Comparison of ENCODE assay signal across 1 cellular context in the genomic region with DNA sequence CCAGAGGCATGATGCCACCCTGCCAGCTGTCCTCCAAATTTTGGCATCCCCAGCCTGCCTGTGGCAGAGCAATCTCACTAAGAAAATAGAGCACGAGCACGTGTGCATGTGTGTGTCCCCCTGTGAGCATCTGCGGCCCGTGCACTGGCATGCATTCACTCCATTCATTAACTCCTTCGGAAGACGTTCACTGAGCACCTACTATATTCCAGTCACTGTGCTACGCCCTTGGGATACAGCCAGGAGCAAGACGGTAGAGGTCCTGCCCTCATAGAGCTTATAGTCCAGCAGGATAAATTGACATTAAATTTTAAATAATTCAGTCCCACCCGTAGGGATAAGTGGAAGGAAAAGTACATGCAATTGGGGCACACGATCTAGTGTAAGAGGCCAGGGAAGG.
TF ChIP-seq lines count a peak whose summit lies in the region.

No MANE protein-coding gene starts in this region.

TF ChIP-seq in K562, 482 proteins besides CTCF, POLR2A, EP300 and RAD21:
- peak; percentile 69 for TF ChIP-seq ZNF316 (IDR thresholded peaks at IDR 0.05)
- peak in 1 of 2 experiments; percentile 29; a peak in 1 of 4 replicates for TF ChIP-seq TRIM24 (IDR thresholded peaks at IDR 0.05)
- TF ChIP-seq GTF3C2 (IDR thresholded peaks at IDR 0.05; ENCODE audit: borderline replicate concordance, extremely low read depth, insufficient read length): no peak
- 0 out of 2 replicates have a peak, but pooled peaks have one; percentile 40 for TF ChIP-seq TRIM28 (IDR thresholded peaks at IDR 0.05)
TF ChIP-seq in K562: peak in this region for 3.
